1 cellular context compared by ENCODE assay signal in genomic region chr11:111446404-111447152, GRCh38.
TF ChIP-seq lines count a peak whose summit lies in the region.

No MANE protein-coding gene starts in this region.

TF ChIP-seq in K562, 482 proteins besides CTCF, POLR2A, EP300 and RAD21 (continued from another document and continues in another):
- TF ChIP-seq ZNF395 (CRISPR knock-in tag; IDR thresholded peaks at IDR 0.05) (no peak), RCOR1 (IDR thresholded peaks at IDR 0.05; ENCODE audit: borderline replicate concordance in 1 of 2, low read depth in 2 of 2, low read length in 2 of 2) (peak in 1 of 2 experiments; percentile 36; a peak in 1 of 4 replicates), SMC3 (conservative IDR thresholded peaks at IDR 0.05; ENCODE audit: insufficient read depth, low read depth, low read length) (peak; percentile 80), CUX1 (CRISPR knock-in tag; IDR thresholded peaks at IDR 0.05) (no peak), GABPB1 (CRISPR knock-in tag; IDR thresholded peaks at IDR 0.05) (peak; percentile 76), PRDM10 (IDR thresholded peaks at IDR 0.05; ENCODE audit: partially characterized antibody) (peak; percentile 27), GTF2A2 (tag; IDR thresholded peaks at IDR 0.05) (no peak), NCOR1 (IDR thresholded peaks at IDR 0.05) (peak; percentile 6; the same call in 1 of the 2 replicates), ZNF224 (CRISPR knock-in tag; IDR thresholded peaks at IDR 0.05) (no peak), MAFK (IDR thresholded peaks at IDR 0.05; ENCODE audit: low read length) (no peak), THRAP3 (IDR thresholded peaks at IDR 0.05; ENCODE audit: borderline replicate concordance) (no peak), SRSF1 (IDR thresholded peaks at IDR 0.05; ENCODE audit: low read depth, low read length) (no peak), THAP12 (CRISPR knock-in tag; IDR thresholded peaks at IDR 0.05) (no peak), ZNF24 (IDR thresholded peaks at IDR 0.05) (no peak), ZNF696 (CRISPR knock-in tag; conservative IDR thresholded peaks at IDR 0.05) (no peak), MYC (IDR thresholded peaks at IDR 0.05; ENCODE audit: low read depth, low read length) (peak; percentile 60; the same call in 1 of the 2 replicates), MYC (CRISPR knock-in tag; IDR thresholded peaks at IDR 0.05; ENCODE audit: borderline replicate concordance, low read depth) (no peak), NRF1 (conservative IDR thresholded peaks at IDR 0.05 in 1 of 2, IDR thresholded peaks at IDR 0.05 in 1 of 2) (peak; percentile 40 to 55; a peak in 2 of 4 replicates), CREM (IDR thresholded peaks at IDR 0.05; ENCODE audit: low read depth) (peak; percentile 47; the same call in 1 of the 2 replicates)
- TF ChIP-seq, protein P1, sequence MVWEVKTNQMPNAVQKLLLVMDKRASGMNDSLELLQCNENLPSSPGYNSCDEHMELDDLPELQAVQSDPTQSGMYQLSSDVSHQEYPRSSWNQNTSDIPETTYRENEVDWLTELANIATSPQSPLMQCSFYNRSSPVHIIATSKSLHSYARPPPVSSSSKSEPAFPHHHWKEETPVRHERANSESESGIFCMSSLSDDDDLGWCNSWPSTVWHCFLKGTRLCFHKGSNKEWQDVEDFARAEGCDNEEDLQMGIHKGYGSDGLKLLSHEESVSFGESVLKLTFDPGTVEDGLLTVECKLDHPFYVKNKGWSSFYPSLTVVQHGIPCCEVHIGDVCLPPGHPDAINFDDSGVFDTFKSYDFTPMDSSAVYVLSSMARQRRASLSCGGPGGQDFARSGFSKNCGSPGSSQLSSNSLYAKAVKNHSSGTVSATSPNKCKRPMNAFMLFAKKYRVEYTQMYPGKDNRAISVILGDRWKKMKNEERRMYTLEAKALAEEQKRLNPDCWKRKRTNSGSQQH (CRISPR knock-in tag; IDR thresholded peaks at IDR 0.05): peak; percentile 43; the same call in 1 of the 2 replicates
- TF ChIP-seq, protein P2, sequence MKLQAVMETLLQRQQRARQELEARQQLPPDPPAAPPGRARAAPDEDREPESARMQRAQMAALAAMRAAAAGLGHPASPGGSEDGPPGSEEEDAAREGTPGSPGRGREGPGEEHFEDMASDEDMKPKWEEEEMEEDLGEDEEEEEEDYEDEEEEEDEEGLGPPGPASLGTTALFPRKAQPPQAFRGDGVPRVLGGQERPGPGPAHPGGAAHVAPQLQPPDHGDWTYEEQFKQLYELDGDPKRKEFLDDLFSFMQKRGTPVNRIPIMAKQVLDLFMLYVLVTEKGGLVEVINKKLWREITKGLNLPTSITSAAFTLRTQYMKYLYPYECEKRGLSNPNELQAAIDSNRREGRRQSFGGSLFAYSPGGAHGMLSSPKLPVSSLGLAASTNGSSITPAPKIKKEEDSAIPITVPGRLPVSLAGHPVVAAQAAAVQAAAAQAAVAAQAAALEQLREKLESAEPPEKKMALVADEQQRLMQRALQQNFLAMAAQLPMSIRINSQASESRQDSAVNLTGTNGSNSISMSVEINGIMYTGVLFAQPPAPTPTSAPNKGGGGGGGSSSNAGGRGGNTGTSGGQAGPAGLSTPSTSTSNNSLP (IDR thresholded peaks at IDR 0.05; ENCODE audit: borderline replicate concordance, low read depth, low read length): 0 out of 2 replicates have a peak, but pooled peaks have one; percentile 31
- TF ChIP-seq, protein P3, sequence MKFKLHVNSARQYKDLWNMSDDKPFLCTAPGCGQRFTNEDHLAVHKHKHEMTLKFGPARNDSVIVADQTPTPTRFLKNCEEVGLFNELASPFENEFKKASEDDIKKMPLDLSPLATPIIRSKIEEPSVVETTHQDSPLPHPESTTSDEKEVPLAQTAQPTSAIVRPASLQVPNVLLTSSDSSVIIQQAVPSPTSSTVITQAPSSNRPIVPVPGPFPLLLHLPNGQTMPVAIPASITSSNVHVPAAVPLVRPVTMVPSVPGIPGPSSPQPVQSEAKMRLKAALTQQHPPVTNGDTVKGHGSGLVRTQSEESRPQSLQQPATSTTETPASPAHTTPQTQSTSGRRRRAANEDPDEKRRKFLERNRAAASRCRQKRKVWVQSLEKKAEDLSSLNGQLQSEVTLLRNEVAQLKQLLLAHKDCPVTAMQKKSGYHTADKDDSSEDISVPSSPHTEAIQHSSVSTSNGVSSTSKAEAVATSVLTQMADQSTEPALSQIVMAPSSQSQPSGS (CRISPR knock-in tag; IDR thresholded peaks at IDR 0.05): no peak
- TF ChIP-seq, protein P4, sequence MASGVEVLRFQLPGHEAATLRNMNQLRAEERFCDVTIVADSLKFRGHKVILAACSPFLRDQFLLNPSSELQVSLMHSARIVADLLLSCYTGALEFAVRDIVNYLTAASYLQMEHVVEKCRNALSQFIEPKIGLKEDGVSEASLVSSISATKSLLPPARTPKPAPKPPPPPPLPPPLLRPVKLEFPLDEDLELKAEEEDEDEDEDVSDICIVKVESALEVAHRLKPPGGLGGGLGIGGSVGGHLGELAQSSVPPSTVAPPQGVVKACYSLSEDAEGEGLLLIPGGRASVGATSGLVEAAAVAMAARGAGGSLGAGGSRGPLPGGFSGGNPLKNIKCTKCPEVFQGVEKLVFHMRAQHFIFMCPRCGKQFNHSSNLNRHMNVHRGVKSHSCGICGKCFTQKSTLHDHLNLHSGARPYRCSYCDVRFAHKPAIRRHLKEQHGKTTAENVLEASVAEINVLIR (CRISPR knock-in tag; IDR thresholded peaks at IDR 0.05): no peak
- TF ChIP-seq, protein P5, sequence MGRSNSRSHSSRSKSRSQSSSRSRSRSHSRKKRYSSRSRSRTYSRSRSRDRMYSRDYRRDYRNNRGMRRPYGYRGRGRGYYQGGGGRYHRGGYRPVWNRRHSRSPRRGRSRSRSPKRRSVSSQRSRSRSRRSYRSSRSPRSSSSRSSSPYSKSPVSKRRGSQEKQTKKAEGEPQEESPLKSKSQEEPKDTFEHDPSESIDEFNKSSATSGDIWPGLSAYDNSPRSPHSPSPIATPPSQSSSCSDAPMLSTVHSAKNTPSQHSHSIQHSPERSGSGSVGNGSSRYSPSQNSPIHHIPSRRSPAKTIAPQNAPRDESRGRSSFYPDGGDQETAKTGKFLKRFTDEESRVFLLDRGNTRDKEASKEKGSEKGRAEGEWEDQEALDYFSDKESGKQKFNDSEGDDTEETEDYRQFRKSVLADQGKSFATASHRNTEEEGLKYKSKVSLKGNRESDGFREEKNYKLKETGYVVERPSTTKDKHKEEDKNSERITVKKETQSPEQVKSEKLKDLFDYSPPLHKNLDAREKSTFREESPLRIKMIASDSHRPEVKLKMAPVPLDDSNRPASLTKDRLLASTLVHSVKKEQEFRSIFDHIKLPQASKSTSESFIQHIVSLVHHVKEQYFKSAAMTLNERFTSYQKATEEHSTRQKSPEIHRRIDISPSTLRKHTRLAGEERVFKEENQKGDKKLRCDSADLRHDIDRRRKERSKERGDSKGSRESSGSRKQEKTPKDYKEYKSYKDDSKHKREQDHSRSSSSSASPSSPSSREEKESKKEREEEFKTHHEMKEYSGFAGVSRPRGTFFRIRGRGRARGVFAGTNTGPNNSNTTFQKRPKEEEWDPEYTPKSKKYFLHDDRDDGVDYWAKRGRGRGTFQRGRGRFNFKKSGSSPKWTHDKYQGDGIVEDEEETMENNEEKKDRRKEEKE (IDR thresholded peaks at IDR 0.05; ENCODE audit: borderline replicate concordance in 1 of 2, control insufficient read depth in 1 of 2, low read depth in 2 of 2, low read length in 1 of 2): no peak
- TF ChIP-seq, protein P6, sequence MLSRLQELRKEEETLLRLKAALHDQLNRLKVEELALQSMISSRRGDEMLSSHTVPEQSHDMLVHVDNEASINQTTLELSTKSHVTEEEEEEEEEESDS (CRISPR knock-in tag; IDR thresholded peaks at IDR 0.05): no peak
- TF ChIP-seq, protein P7, sequence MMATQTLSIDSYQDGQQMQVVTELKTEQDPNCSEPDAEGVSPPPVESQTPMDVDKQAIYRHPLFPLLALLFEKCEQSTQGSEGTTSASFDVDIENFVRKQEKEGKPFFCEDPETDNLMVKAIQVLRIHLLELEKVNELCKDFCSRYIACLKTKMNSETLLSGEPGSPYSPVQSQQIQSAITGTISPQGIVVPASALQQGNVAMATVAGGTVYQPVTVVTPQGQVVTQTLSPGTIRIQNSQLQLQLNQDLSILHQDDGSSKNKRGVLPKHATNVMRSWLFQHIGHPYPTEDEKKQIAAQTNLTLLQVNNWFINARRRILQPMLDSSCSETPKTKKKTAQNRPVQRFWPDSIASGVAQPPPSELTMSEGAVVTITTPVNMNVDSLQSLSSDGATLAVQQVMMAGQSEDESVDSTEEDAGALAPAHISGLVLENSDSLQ (IDR thresholded peaks at IDR 0.05): peak; percentile 39; the same call in 1 of the 2 replicates
- TF ChIP-seq, protein P8, sequence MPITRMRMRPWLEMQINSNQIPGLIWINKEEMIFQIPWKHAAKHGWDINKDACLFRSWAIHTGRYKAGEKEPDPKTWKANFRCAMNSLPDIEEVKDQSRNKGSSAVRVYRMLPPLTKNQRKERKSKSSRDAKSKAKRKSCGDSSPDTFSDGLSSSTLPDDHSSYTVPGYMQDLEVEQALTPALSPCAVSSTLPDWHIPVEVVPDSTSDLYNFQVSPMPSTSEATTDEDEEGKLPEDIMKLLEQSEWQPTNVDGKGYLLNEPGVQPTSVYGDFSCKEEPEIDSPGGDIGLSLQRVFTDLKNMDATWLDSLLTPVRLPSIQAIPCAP (CRISPR knock-in tag; IDR thresholded peaks at IDR 0.05; ENCODE audit: borderline replicate concordance): no peak
